8 cellular contexts compared by ENCODE assay signal in the genomic region with DNA sequence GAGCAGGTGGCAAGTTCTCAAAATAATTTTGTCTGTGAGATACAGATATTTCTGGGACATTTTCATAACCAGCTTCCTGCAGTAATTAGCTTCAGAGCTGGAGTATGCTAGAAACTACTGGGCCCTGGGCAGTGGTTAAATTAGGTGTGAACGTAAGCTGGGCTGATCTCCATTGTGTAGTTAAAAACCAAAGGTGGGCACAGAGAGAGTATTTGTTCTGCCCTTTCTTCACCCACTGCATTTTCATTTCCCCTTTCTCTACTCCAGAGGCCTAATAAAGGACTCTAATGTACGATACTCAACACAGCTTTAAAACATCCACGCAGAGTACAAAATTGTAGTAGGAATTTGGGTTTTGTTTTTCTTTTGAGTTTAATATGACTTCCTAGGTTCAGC.
DNase-seq lines count a peak whose midpoint lies in the region; ATAC-seq, FAIRE-seq and TF ChIP-seq lines count a peak whose summit lies in the region.

No MANE protein-coding gene starts in this region.

- H3K4me1 ChIP-seq in body of pancreas (peaks cover 39% of the 10 kb centered on the region), psoas muscle (peaks cover 29% of the 10 kb centered on the region)

- ATAC-seq in HG03039 (IDR thresholded peaks at IDR 0.05; ENCODE audit: unreplicated experiment): peak; percentile 83
- ATAC-seq in body of pancreas: no peak
- ATAC-seq in psoas muscle: peak in 3 of 4 donors; percentile 19 to 30 (median 22)

- no peak for TF ChIP-seq POLR2A in body of pancreas (IDR thresholded peaks at IDR 0.05)

- no peaks in the 10 kb centered on the region for H3K36me3 ChIP-seq in body of pancreas (replicated peaks in 1 of 2; ENCODE audit: insufficient read depth in 1 of 2, low read depth in 2 of 2)
- H3K36me3 ChIP-seq in psoas muscle (ENCODE audit: insufficient read depth in 1 of 2, low read depth in 1 of 2): no peaks in the 10 kb centered on the region

- intact Hi-C loops in body of pancreas (cut with DNase I): no loop called here
- intact Hi-C loops in psoas muscle (cut with DNase I): loop anchor here (5.0 to 10.0 kb wide), 2 partner anchors 54 to 57 kb away; no protein-coding TSS in a partner anchor

- H3K27ac ChIP-seq in body of pancreas (peak overlapping the region; percentile 53 to 85 (median 76)), psoas muscle (peak overlapping the region; percentile 79)

- 44 to 51% methylated on average over 3 of the region's 3 CpGs for WGBS in body of pancreas, 2 donors
- WGBS in psoas muscle, 3 donors: 29 to 50% (median 31%) methylated on average over 3 of the region's 3 CpGs

- H3K27me3 ChIP-seq in body of pancreas (no peaks in the 10 kb centered on the region), psoas muscle (ENCODE audit: insufficient read depth in 3 of 3, low read length in 2 of 3) (no peaks in the 10 kb centered on the region)

- TF ChIP-seq CTCF in body of pancreas (IDR thresholded peaks at IDR 0.05) (no peak), psoas muscle (IDR thresholded peaks at IDR 0.05) (no peak)

- no peak overlapping the region for H3K4me3 ChIP-seq in body of pancreas
- H3K4me3 ChIP-seq in psoas muscle: peak overlapping the region; percentile 35

- peak; percentile 15 for DNase-seq in GM19239 (ENCODE audit: insufficient read length, low spot score)
- DNase-seq in body of pancreas: no peak
- DNase-seq in psoas muscle: no peak
- DNase-seq in UCSD-AML1 (lab: John Stamatoyannopoulos, UW; ENCODE audit: unreplicated experiment): no peak
- no peak for DNase-seq in DMS79 treated with DMSO at 0.1 percent for 48 hours (lab: John Stamatoyannopoulos, UW)
- DNase-seq in activated CD4-positive, alpha-beta T cell treated with anti-CD3 and anti-CD28 coated beads, Interleukin-2, amount 50 U/mL, for 4 hours: no peak
- no peak for DNase-seq in GM03348 (ENCODE audit: low spot score)

- H3K9me3 ChIP-seq in body of pancreas (no peaks in the 10 kb centered on the region), psoas muscle (no peaks in the 10 kb centered on the region)

- peak; percentile 95 for FAIRE-seq in GM19239 (lab: Jason Lieb, UNC)
